In the genomic region with DNA sequence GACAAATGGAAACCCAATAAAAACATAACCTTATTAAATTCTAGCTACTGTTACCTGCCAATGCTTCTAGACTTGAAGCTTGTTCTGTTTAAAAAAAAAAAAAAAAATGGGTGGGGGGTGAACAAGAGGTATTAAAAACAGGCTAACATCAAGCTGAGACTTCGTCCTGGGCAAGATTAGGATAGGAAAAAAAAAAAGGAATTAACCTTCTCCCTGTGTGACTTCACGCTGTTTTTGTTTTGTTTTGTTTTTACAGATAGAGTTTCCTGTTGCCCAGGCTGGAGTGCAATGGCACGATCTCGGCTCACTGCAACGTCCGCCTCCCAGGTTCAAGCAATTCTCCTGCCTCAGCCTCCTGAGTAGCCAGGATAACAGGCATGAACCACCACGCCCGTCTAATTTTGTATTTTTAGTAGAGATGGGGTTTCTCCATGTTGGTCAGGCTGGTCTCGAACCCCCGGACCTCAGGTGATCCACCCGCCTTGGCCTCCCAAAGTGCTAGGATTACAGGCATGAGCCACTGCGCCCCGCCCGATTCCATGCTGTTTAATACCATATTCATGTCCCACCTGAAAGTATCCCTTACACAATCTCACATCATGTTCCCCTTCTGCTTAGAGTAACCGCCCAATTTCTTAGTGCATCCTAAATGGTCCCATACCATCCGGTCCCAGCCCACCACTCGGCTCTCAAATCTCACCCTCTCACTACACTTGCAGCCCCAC, we compare ENCODE assay signal across 11 cellular contexts. TPM values are rescaled to one million over a fixed set of nuclear protein-coding genes. Genes with fewer than 3 reads are reported as not detected.
A peak's percentile ranks its signal among the peaks of the same experiment; 100 is the strongest.
DNase-seq lines count a peak whose midpoint lies in the region; ATAC-seq, FAIRE-seq and TF ChIP-seq lines count a peak whose summit lies in the region.
"Had no signal": no experiment of that assay in that cellular context is flagged by ENCODE, and none has a peak within 500 bp of the region (broad histone marks: within the 10 kb centered on the region; RNA-seq: fewer than 3 reads in every experiment).

No MANE protein-coding gene starts in this region.

- H3K79me2 ChIP-seq in keratinocyte (ENCODE audit: control insufficient read depth, insufficient read depth, low read length): peaks cover 57% of the 10 kb centered on the region

- peaks cover 15% of the 10 kb centered on the region for H3K36me3 Mint-ChIP-seq in activated T-cell treated with anti-CD3 and anti-CD28 coated beads, Interleukin-2, amount 50 U/mL, for 24 hours (ENCODE audit: low read depth)
- H3K36me3 Mint-ChIP-seq in activated T-helper 17 cell treated with anti-CD3 and anti-CD28 coated beads, Interleukin-2, amount 50 U/mL, for 72 hours (ENCODE audit: low read depth): no peaks in the 10 kb centered on the region
- H3K36me3 Mint-ChIP-seq in type B pancreatic cell: peaks cover 4% of the 10 kb centered on the region

- peaks cover 4% of the 10 kb centered on the region for H3K9me1 ChIP-seq in keratinocyte (ENCODE audit: control insufficient read depth, extremely low read depth, insufficient read depth, low read length)

- no peaks in the 10 kb centered on the region for H4K20me1 ChIP-seq in keratinocyte (ENCODE audit: control insufficient read depth, extremely low read depth, insufficient read depth, low read length)

- no peaks in the 10 kb centered on the region for H3K27me3 ChIP-seq in keratinocyte (ENCODE audit: control insufficient read depth, extremely low read depth, insufficient read depth, low read length)
- H3K27me3 ChIP-seq in transverse colon: no peaks in the 10 kb centered on the region

- no peaks in the 10 kb centered on the region for H3K36me3 ChIP-seq in keratinocyte (ENCODE audit: control insufficient read depth in 2 of 2, extremely low read depth in 1 of 2, insufficient read depth in 2 of 2, low read length in 2 of 2)
- H3K36me3 ChIP-seq in transverse colon: no peaks in the 10 kb centered on the region

- no peak for TF ChIP-seq POLR2A in transverse colon (IDR thresholded peaks at IDR 0.05)

- intact Hi-C loops in transverse colon (cut with DNase I; ENCODE audit: low total_unique reads): no loop called here

- no peak for TF ChIP-seq EP300 in transverse colon (IDR thresholded peaks at IDR 0.05; ENCODE audit: low read depth)

- no peaks in the 10 kb centered on the region for H3K9me3 ChIP-seq in keratinocyte (ENCODE audit: control insufficient read depth, low read depth, low read length)
- H3K9me3 ChIP-seq in transverse colon: no peaks in the 10 kb centered on the region

- H3K27ac Mint-ChIP-seq in activated T-cell treated with anti-CD3 and anti-CD28 coated beads, Interleukin-2, amount 50 U/mL, for 24 hours: no peak overlapping the region
- H3K27ac Mint-ChIP-seq in activated T-helper 17 cell treated with anti-CD3 and anti-CD28 coated beads, Interleukin-2, amount 50 U/mL, for 72 hours: no peak overlapping the region
- H3K27ac Mint-ChIP-seq in type B pancreatic cell: no peak overlapping the region

- DNase-seq in activated T-cell treated with anti-CD3 and anti-CD28 coated beads, Interleukin-2, amount 50 U/mL, for 24 hours: no peak
- DNase-seq in activated T-cell treated with anti-CD3 and anti-CD28 coated beads for 4 hours (no peak), keratinocyte (ENCODE audit: low read depth, low spot score) (no peak), type B pancreatic cell (ENCODE audit: extremely low spot score, unreplicated experiment) (no peak), transverse colon (no peak), MV-4-11 (lab: John Stamatoyannopoulos, UW) (no peak), medulla oblongata (ENCODE audit: extremely low spot score) (no peak)
- DNase-seq: Karpas-422; stimulated activated CD4-positive, alpha-beta T cell treated with anti-CD3 and anti-CD28 coated beads, Interleukin-4, amount 100 ng/mL, for 4 hours had no signal

- no peak for ATAC-seq in activated T-helper 17 cell treated with anti-CD3 and anti-CD28 coated beads, Interleukin-2, amount 50 U/mL, for 72 hours (replicated peaks)

- 86 to 90% methylated on average over 10 to 17 of the region's 17 CpGs for WGBS in transverse colon (ENCODE audit: low coverage in 1 of 2), 2 donors

- FAIRE-seq in keratinocyte (lab: Jason Lieb, UNC): no peak
- FAIRE-seq: urothelium cell line had no signal

- H3K4me1 ChIP-seq in keratinocyte (ENCODE audit: control insufficient read depth, extremely low read depth, insufficient read depth, low read length): peaks cover 44% of the 10 kb centered on the region
- H3K4me1 ChIP-seq in transverse colon: peaks cover 17 to 43% (median 24%) of the 10 kb centered on the region in 4 donors

- dilution Hi-C loops in keratinocyte (cut with MboI; ENCODE audit: extremely low pct_ligation_motif_present, low sequenced_read_pairs): no loop called here

- no peaks in the 10 kb centered on the region for H3K27me3 Mint-ChIP-seq in activated T-cell treated with anti-CD3 and anti-CD28 coated beads, Interleukin-2, amount 50 U/mL, for 24 hours
- no peaks in the 10 kb centered on the region for H3K27me3 Mint-ChIP-seq in activated T-helper 17 cell treated with anti-CD3 and anti-CD28 coated beads, Interleukin-2, amount 50 U/mL, for 72 hours
- peaks cover 11% of the 10 kb centered on the region for H3K27me3 Mint-ChIP-seq in type B pancreatic cell

- H3K4me2 ChIP-seq in keratinocyte (ENCODE audit: control insufficient read depth, extremely low read depth, insufficient read depth, low read depth, low read length): peak overlapping the region; percentile 93

- in situ Hi-C loops in transverse colon (cut with MboI; ENCODE audit: low pct_ligation_motif_present in 1 of 4, low pct_unique_long_range_greater_than_20kb in 1 of 4, low sequenced_read_pairs in 3 of 4): no loop called here

- H3K4me3 ChIP-seq in keratinocyte (ENCODE audit: control insufficient read depth in 2 of 3, extremely low read depth in 1 of 3, insufficient read depth in 2 of 3, low read depth in 1 of 3, low read length in 3 of 3) (peak overlapping the region; percentile 74 to 91 (median 78)), transverse colon (no peak overlapping the region)

- no peaks in the 10 kb centered on the region for H3K9me3 Mint-ChIP-seq in activated T-cell treated with anti-CD3 and anti-CD28 coated beads, Interleukin-2, amount 50 U/mL, for 24 hours
- H3K9me3 Mint-ChIP-seq in activated T-helper 17 cell treated with anti-CD3 and anti-CD28 coated beads, Interleukin-2, amount 50 U/mL, for 72 hours: no peaks in the 10 kb centered on the region
- H3K9me3 Mint-ChIP-seq in type B pancreatic cell: no peaks in the 10 kb centered on the region

- H3K4me3 Mint-ChIP-seq in activated T-cell treated with anti-CD3 and anti-CD28 coated beads, Interleukin-2, amount 50 U/mL, for 24 hours: peak overlapping the region; percentile 88
- H3K4me3 Mint-ChIP-seq in activated T-helper 17 cell treated with anti-CD3 and anti-CD28 coated beads, Interleukin-2, amount 50 U/mL, for 72 hours: peak overlapping the region; percentile 88
- H3K4me3 Mint-ChIP-seq in type B pancreatic cell: peak overlapping the region; percentile 74

- peaks cover 33% of the 10 kb centered on the region for H3K4me1 Mint-ChIP-seq in activated T-cell treated with anti-CD3 and anti-CD28 coated beads, Interleukin-2, amount 50 U/mL, for 24 hours (ENCODE audit: low read depth)
- H3K4me1 Mint-ChIP-seq in activated T-helper 17 cell treated with anti-CD3 and anti-CD28 coated beads, Interleukin-2, amount 50 U/mL, for 72 hours: peaks cover 20% of the 10 kb centered on the region
- H3K4me1 Mint-ChIP-seq in type B pancreatic cell (ENCODE audit: unreplicated experiment): peaks cover 39% of the 10 kb centered on the region

- TF ChIP-seq CTCF in keratinocyte (optimal IDR thresholded peaks at IDR 0.05 in 1 of 3, IDR thresholded peaks at IDR 0.05 in 1 of 3, conservative IDR thresholded peaks at IDR 0.05 in 1 of 3; ENCODE audit: extremely low read depth in 1 of 3, insufficient read depth in 2 of 3, low read length in 3 of 3): no peak
- no peak for TF ChIP-seq CTCF in type B pancreatic cell (conservative IDR thresholded peaks at IDR 0.05)
- TF ChIP-seq CTCF in transverse colon (IDR thresholded peaks at IDR 0.05): no peak

- H3K27ac ChIP-seq in keratinocyte (ENCODE audit: control insufficient read depth, insufficient read depth, low read length) (peak overlapping the region; percentile 98), transverse colon (no peak overlapping the region)

- peak overlapping the region; percentile 87 for H3K9ac ChIP-seq in keratinocyte (ENCODE audit: control insufficient read depth, extremely low read depth, insufficient read depth, low read length)

- no peak overlapping the region for H2AFZ ChIP-seq in keratinocyte (ENCODE audit: control insufficient read depth, low read length)

RNA-seq across cellular contexts. Expression of a gene that starts 2.2 kb away (rescaled TPM):
- 1 to 10 TPM; 4.8 to 7.6 TPM for total RNA-seq in activated T-helper 17 cell treated with anti-CD3 and anti-CD28 coated beads, Interleukin-2, amount 50 U/mL, for 72 hours
- 14.0 to 16.3 TPM (median 15.8 TPM) in 3 replicates for polyA plus RNA-seq in keratinocyte
- polyA plus RNA-seq in keratinocyte (2011; ENCODE audit: low read depth): 8.2 TPM
- polyA plus RNA-seq in keratinocyte (2011; cell fraction: cytosol; rRNA removed): 9.3 and 11.8 TPM in 2 replicates
- polyA plus RNA-seq in keratinocyte (2011; cell fraction: nucleus; rRNA removed): 26.6 and 31.3 TPM in 2 replicates
- 8.4 and 11.4 TPM in 2 replicates for polyA plus RNA-seq in keratinocyte (2012; ENCODE audit: low replicate concordance)
- 28.2 to 53.4 TPM (median 46.9 TPM) in 3 replicates for polyA minus RNA-seq in keratinocyte
- polyA minus RNA-seq in keratinocyte (2011; cell fraction: cytosol; rRNA and poly(A)+ RNA removed): 22.4 TPM
- 39.5 and 68.3 TPM in 2 replicates for polyA minus RNA-seq in keratinocyte (2011; cell fraction: nucleus; rRNA and poly(A)+ RNA removed)
- total RNA-seq in type B pancreatic cell (ENCODE audit: low replicate concordance) (9.1 and 12.3 TPM in 2 replicates), transverse colon (1 to 10 TPM; 6.0 to 8.3 (median 7.1) TPM)

RNA-seq across cellular contexts. Expression of a gene that starts 35.5 kb away (rescaled TPM):
- total RNA-seq in activated T-helper 17 cell treated with anti-CD3 and anti-CD28 coated beads, Interleukin-2, amount 50 U/mL, for 72 hours: not detected
- 0.25 to 0.70 TPM (median 0.29 TPM) in 3 replicates for polyA plus RNA-seq in keratinocyte
- polyA plus RNA-seq in keratinocyte (2011; ENCODE audit: low read depth): 0.67 TPM
- polyA plus RNA-seq in keratinocyte (2011; cell fraction: cytosol; rRNA removed): 0.12 and 0.18 TPM in 2 replicates
- polyA plus RNA-seq in keratinocyte (2011; cell fraction: nucleus; rRNA removed): 0.97 and 1.1 TPM in 2 replicates
- 0.58 and 2.7 TPM in 2 replicates for polyA plus RNA-seq in keratinocyte (2012; ENCODE audit: low replicate concordance)
- 0.16 to 0.33 TPM (median 0.30 TPM) in 3 replicates for polyA minus RNA-seq in keratinocyte
- polyA minus RNA-seq in keratinocyte (2011; cell fraction: cytosol; rRNA and poly(A)+ RNA removed): not detected
- polyA minus RNA-seq in keratinocyte (2011; cell fraction: nucleus; rRNA and poly(A)+ RNA removed): 0.84 and 0.85 TPM in 2 replicates
- total RNA-seq in type B pancreatic cell (ENCODE audit: low replicate concordance) (1.3 and 1.4 TPM in 2 replicates), transverse colon (10 to 100 TPM in 3 of 4 donors, 1 to 10 TPM in 1; 2.8 to 87.8 (median 66.2) TPM)

Comparison
In these comparisons a context has a peak if more than half of its experiments do, and no peak if none do; other contexts are left out.
1. H3K4me3 ChIP-seq: peak in keratinocyte (3 of 3); none in transverse colon (0 of 4).
2. Peak in every context shown above with its lines, with median percentiles within 50 percentile points of each other: H3K4me3 Mint-ChIP-seq.